In genomic region chr13:49443689-49444516, GRCh38 we compare ENCODE assay signal across 1 cellular context.
TF ChIP-seq lines count a peak whose summit lies in the region.

Gene CAB39L (minus strand): TSS chr13:49444064. CDS start chr13:49382910, 61,154 bp downstream.
Gene SETDB2 (plus strand): TSS chr13:49444274. CDS start chr13:49451894, 7,620 bp downstream.

TF ChIP-seq in K562, 482 proteins besides CTCF, POLR2A, EP300 and RAD21 (continued from another document):
- TF ChIP-seq AFF1 (IDR thresholded peaks at IDR 0.05; ENCODE audit: low read depth in 1 of 2, partially characterized antibody in 2 of 2) (peak in 1 of 2 experiments; percentile 32), KDM4B (IDR thresholded peaks at IDR 0.05; ENCODE audit: borderline replicate concordance in 2 of 2, low read depth in 1 of 2) (no peak), ZNF551 (CRISPR knock-in tag; IDR thresholded peaks at IDR 0.05) (no peak), ZBTB2 (IDR thresholded peaks at IDR 0.05) (no peak)
TF ChIP-seq in K562: peak in this region for 103.
